ENCODE assay signal across 8 cellular contexts in the genomic region with DNA sequence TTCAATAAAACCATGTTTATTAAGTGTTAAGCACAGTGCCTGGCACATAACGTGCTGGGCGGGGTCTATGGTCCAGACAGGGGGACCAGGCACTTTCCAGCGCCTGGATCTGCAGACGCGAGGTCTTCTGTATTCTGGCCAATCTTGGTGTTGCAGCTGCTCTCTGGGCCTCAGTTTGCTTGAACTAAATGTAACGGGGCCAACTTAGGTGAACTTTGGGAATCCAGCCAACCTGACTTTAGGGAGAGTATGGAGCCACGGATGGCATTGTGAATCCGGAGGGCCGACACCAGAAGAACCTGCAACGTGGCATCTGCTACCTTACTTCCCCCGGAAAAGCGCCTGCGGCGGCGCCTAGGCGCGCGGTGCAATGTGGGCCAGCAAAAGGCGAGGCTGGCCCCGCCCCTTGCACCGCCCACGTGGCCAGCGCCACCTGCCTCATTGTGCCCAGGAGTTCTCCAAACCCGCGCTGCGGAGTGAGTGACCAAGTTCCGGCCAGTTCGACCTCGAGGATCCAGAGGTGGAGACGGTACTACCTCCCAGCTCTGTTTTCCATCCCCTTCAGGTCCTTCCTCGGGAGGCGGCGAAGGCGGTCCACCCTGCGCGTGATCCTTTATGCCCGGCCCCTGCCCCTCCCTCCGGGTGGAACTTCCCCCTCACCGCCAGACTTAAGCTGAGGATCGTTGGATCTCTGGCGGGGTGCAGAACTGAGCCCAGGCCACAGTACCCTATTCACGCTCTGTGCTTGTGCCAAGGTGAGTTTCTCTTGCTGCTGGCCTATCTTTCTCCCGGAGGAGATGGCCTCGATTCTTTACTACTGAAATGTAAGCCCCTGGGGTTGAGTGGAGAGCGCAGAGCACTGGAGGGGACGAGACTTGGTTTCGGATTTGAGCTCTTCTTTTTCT. TPM values are rescaled to one million over a fixed set of nuclear protein-coding genes. Genes with fewer than 3 reads are reported as not detected.
DNase-seq lines count a peak whose midpoint lies in the region; ATAC-seq, FAIRE-seq and TF ChIP-seq lines count a peak whose summit lies in the region.

TSS of gene AKR1A1 (plus strand) at position 426 of the 905 bp plus-strand sequence. CDS start 10,969 bp downstream, outside the sequence.

- TF ChIP-seq POLR2A in GM19099 (IDR thresholded peaks at IDR 0.05; ENCODE audit: extremely low read depth, insufficient read length, low read depth) = peak; percentile 94

- intact Hi-C loops in kidney (cut with DNase I) = no loop called here

- ATAC-seq in HG03378 (IDR thresholded peaks at IDR 0.05; ENCODE audit: unreplicated experiment) = peak; percentile 61

- peak within 1 kb of the TSS; percentile 84 to 97 for H3K4me3 ChIP-seq in kidney (ENCODE audit: low read length in 2 of 2)

- H3K36me3 ChIP-seq in kidney (ENCODE audit: control insufficient read depth in 1 of 2, insufficient read depth in 2 of 2, low read length in 2 of 2) = peaks cover 0 to 5% of the 10 kb centered on the region in 2 donors

- H3K4me1 ChIP-seq in kidney (ENCODE audit: control insufficient read depth in 1 of 2, insufficient read depth in 1 of 2, low read depth in 1 of 2, low read length in 2 of 2) = peaks cover 9 to 11% of the 10 kb centered on the region in 2 donors

- peak within 1 kb of the TSS; percentile 82 to 83 for H3K27ac ChIP-seq in kidney (ENCODE audit: low read depth in 2 of 2, low read length in 2 of 2)

- TF ChIP-seq CTCF in kidney (IDR thresholded peaks at IDR 0.05; ENCODE audit: borderline replicate concordance, extremely low read depth, insufficient read depth) = no peak

- no peaks in the 10 kb centered on the region for H3K9me3 ChIP-seq in kidney (ENCODE audit: control insufficient read depth in 1 of 2, low read length in 2 of 2)

- DNase-seq in AML-193 (lab: John Stamatoyannopoulos, UW) (peak; percentile 81 to 89), NCI-H460 (ENCODE audit: extremely low read depth, low read depth) (peak; percentile 75), cerebellar cortex (ENCODE audit: low spot score) (peak; percentile 90), kidney (peak; percentile 96)
- DNase-seq in activated CD4-positive, CD25-positive, alpha-beta regulatory T cell treated with anti-CD3 and anti-CD28 coated beads, Interleukin-2, amount 50 U/mL, for 72 hours = peak; percentile 91
- peak; percentile 94 for DNase-seq in stimulated activated CD4-positive, alpha-beta T cell treated with anti-CD3 and anti-CD28 coated beads, Interleukin-15, amount 100 ng/mL, for 24 hours

- H3K9ac ChIP-seq in kidney (ENCODE audit: low read length in 2 of 2) = peak within 1 kb of the TSS; percentile 80 to 89

- FAIRE-seq in kidney (lab: Jason Lieb, UNC) = no peak

RNA-seq across cellular contexts. Expression of gene AKR1A1, which starts in this region (rescaled TPM):
- total RNA-seq in NCI-H460 (2014; rRNA removed; shearing (Covaris generic)) = 85.0 and 95.1 TPM in 2 replicates
- 123 and 148 TPM in 2 replicates for polyA plus RNA-seq in NCI-H460 (2014; cell fraction: nucleus; rRNA removed)
- total RNA-seq in kidney = 147 TPM
- 431 TPM for polyA plus RNA-seq in kidney (ENCODE audit: insufficient read depth, low read depth, low replicate concordance)

Comparison
In these comparisons a context has a peak if more than half of its experiments do, and no peak if none do; other contexts are left out.
1. Peak in every context shown above with its lines: DNase-seq, ATAC-seq, H3K4me3 ChIP-seq and H3K27ac ChIP-seq.